ENCODE assay signal across 19 cellular contexts in genomic region chr1:234540404-234540762, GRCh38.
DNase-seq lines count a peak whose midpoint lies in the region; ATAC-seq, FAIRE-seq and TF ChIP-seq lines count a peak whose summit lies in the region.
"Had no signal": no experiment of that assay in that cellular context is flagged by ENCODE, and none has a peak within 500 bp of the region (broad histone marks: within the 10 kb centered on the region; RNA-seq: fewer than 3 reads in every experiment).

No MANE protein-coding gene starts in this region.

- dilution Hi-C loops in keratinocyte (cut with MboI; ENCODE audit: extremely low pct_ligation_motif_present, low sequenced_read_pairs), result no loop called here

- H3K27ac ChIP-seq in heart left ventricle, result peak overlapping the region in 10 of 12 donors; percentile 81 to 99 (median 98)
- H3K27ac ChIP-seq in keratinocyte (ENCODE audit: control insufficient read depth, insufficient read depth, low read length), result peak overlapping the region; percentile 92
- H3K27ac ChIP-seq in sigmoid colon, result peak overlapping the region; percentile 88 to 99 (median 96)
- H3K27ac ChIP-seq in vagina, result peak overlapping the region; percentile 98

- no peaks in the 10 kb centered on the region for H3K36me3 ChIP-seq in heart left ventricle
- H3K36me3 ChIP-seq in keratinocyte (ENCODE audit: control insufficient read depth in 2 of 2, extremely low read depth in 1 of 2, insufficient read depth in 2 of 2, low read length in 2 of 2), result no peaks in the 10 kb centered on the region
- no peaks in the 10 kb centered on the region for H3K36me3 ChIP-seq in sigmoid colon
- no peaks in the 10 kb centered on the region for H3K36me3 ChIP-seq in vagina
- H3K36me3 ChIP-seq: upper lobe of left lung had no signal

- H3K4me1 ChIP-seq in heart left ventricle, result peaks cover 25 to 98% (median 78%) of the 10 kb centered on the region in 12 donors
- peaks cover 76% of the 10 kb centered on the region for H3K4me1 ChIP-seq in keratinocyte (ENCODE audit: control insufficient read depth, extremely low read depth, insufficient read depth, low read length)
- H3K4me1 ChIP-seq in sigmoid colon, result peaks cover 0 to 100% (median 100%) of the 10 kb centered on the region in 4 donors
- H3K4me1 ChIP-seq in vagina, result peaks cover 91% of the 10 kb centered on the region

- 87 to 94% (median 92%) methylated on average over 4 to 5 of the region's 5 CpGs for WGBS in heart left ventricle, 4 donors
- WGBS in sigmoid colon, 2 donors, result 94 to 95% methylated on average over 5 of the region's 5 CpGs

- H3K4me2 ChIP-seq in keratinocyte (ENCODE audit: control insufficient read depth, extremely low read depth, insufficient read depth, low read depth, low read length), result no peak overlapping the region
- H3K4me2 ChIP-seq: hepatocyte had no signal

- H3K9me1 ChIP-seq in keratinocyte (ENCODE audit: control insufficient read depth, extremely low read depth, insufficient read depth, low read length), result no peaks in the 10 kb centered on the region

- no peak overlapping the region for H3K4me3 ChIP-seq in heart left ventricle
- H3K4me3 ChIP-seq in keratinocyte (ENCODE audit: control insufficient read depth in 2 of 3, extremely low read depth in 1 of 3, insufficient read depth in 2 of 3, low read depth in 1 of 3, low read length in 3 of 3), result no peak overlapping the region
- H3K4me3 ChIP-seq in sigmoid colon, result no peak overlapping the region
- no peak overlapping the region for H3K4me3 ChIP-seq in vagina
- H3K4me3 ChIP-seq: hepatocyte, upper lobe of left lung had no signal

- no peak for TF ChIP-seq EP300 in sigmoid colon (IDR thresholded peaks at IDR 0.05)

- no peak for DNase-seq in heart left ventricle
- DNase-seq in cardiac septum (ENCODE audit: low spot score), result no peak
- no peak for DNase-seq in keratinocyte (ENCODE audit: low read depth, low spot score)
- DNase-seq in sigmoid colon, result peak; percentile 63
- DNase-seq in vagina (ENCODE audit: extremely low spot score in 2 of 2), result no peak
- no peak for DNase-seq in stimulated activated CD4-positive, alpha-beta T cell treated with anti-CD3 and anti-CD28 coated beads, Interleukin-2, amount 100 ng/mL, for 24 hours
- DNase-seq: activated CD4-positive, alpha-beta T cell treated with anti-CD3 and anti-CD28 coated beads for 1 hour; H9; NCI-H1694 treated with DMSO at 0.1 percent for 48 hours; SHP77; stimulated activated CD8-positive, alpha-beta memory T cell treated with anti-CD3 and anti-CD28 coated beads, Interleukin-4, amount 100 ng/mL, for 48 hours; upper lobe of left lung had no signal

- FAIRE-seq in keratinocyte (lab: Jason Lieb, UNC), result no peak
- FAIRE-seq: A204.1, colon, endometrium had no signal

- no peaks in the 10 kb centered on the region for H3K27me3 ChIP-seq in heart left ventricle
- no peaks in the 10 kb centered on the region for H3K27me3 ChIP-seq in keratinocyte (ENCODE audit: control insufficient read depth, extremely low read depth, insufficient read depth, low read length)
- H3K27me3 ChIP-seq in sigmoid colon, result no peaks in the 10 kb centered on the region
- H3K27me3 ChIP-seq in vagina, result no peaks in the 10 kb centered on the region
- H3K27me3 ChIP-seq: hepatocyte, upper lobe of left lung had no signal

- no peaks in the 10 kb centered on the region for H3K79me2 ChIP-seq in keratinocyte (ENCODE audit: control insufficient read depth, insufficient read depth, low read length)
- H3K79me2 ChIP-seq: hepatocyte had no signal

- TF ChIP-seq CTCF in heart left ventricle (IDR thresholded peaks at IDR 0.05) (no peak), keratinocyte (optimal IDR thresholded peaks at IDR 0.05 in 1 of 3, IDR thresholded peaks at IDR 0.05 in 1 of 3, conservative IDR thresholded peaks at IDR 0.05 in 1 of 3; ENCODE audit: extremely low read depth in 1 of 3, insufficient read depth in 2 of 3, low read length in 3 of 3) (no peak), sigmoid colon (IDR thresholded peaks at IDR 0.05) (no peak), vagina (IDR thresholded peaks at IDR 0.05) (no peak)

- no peak for ATAC-seq in heart left ventricle
- ATAC-seq in HG03442 (IDR thresholded peaks at IDR 0.05; ENCODE audit: unreplicated experiment), result no peak
- no peak for ATAC-seq in GM21576 (IDR thresholded peaks at IDR 0.05; ENCODE audit: unreplicated experiment)
- ATAC-seq: activated naive CD4-positive, alpha-beta T cell treated with anti-CD3 and anti-CD28 coated beads, Interleukin-2, amount 50 U/mL, for 72 hours had no signal

- TF ChIP-seq POLR2A in heart left ventricle (IDR thresholded peaks at IDR 0.05) (no peak), sigmoid colon (IDR thresholded peaks at IDR 0.05) (no peak), vagina (IDR thresholded peaks at IDR 0.05) (no peak)

- intact Hi-C loops in heart left ventricle (cut with DNase I), result loop anchor here in 4 of 10 donors (5.0 kb wide), 1 partner anchor 42 kb away; no protein-coding TSS in a partner anchor
- intact Hi-C loops in cardiac septum (cut with DNase I), result loop anchor here (5.0 kb wide), 1 partner anchor 357 kb away; no protein-coding TSS in a partner anchor
- intact Hi-C loops in sigmoid colon (cut with DNase I), result no loop called here
- intact Hi-C loops in vagina (cut with DNase I), result no loop called here

- H2AFZ ChIP-seq in keratinocyte (ENCODE audit: control insufficient read depth, low read length), result peak overlapping the region; percentile 2
- H2AFZ ChIP-seq: hepatocyte had no signal

- no peak overlapping the region for H3K9ac ChIP-seq in keratinocyte (ENCODE audit: control insufficient read depth, extremely low read depth, insufficient read depth, low read length)

- H4K20me1 ChIP-seq in keratinocyte (ENCODE audit: control insufficient read depth, extremely low read depth, insufficient read depth, low read length), result no peaks in the 10 kb centered on the region

- no peaks in the 10 kb centered on the region for H3K9me3 ChIP-seq in heart left ventricle
- H3K9me3 ChIP-seq in keratinocyte (ENCODE audit: control insufficient read depth, low read depth, low read length), result no peaks in the 10 kb centered on the region
- no peaks in the 10 kb centered on the region for H3K9me3 ChIP-seq in sigmoid colon
- no peaks in the 10 kb centered on the region for H3K9me3 ChIP-seq in vagina
- H3K9me3 ChIP-seq: upper lobe of left lung had no signal
